In genomic region chr22:31075961-31076360, GRCh38 we compare ENCODE assay signal across 12 cellular contexts. TPM values are rescaled to one million over a fixed set of nuclear protein-coding genes. Genes with fewer than 3 reads are reported as not detected.
DNase-seq lines count a peak whose midpoint lies in the region; ATAC-seq and TF ChIP-seq lines count a peak whose summit lies in the region.
"Had no signal": no experiment of that assay in that cellular context is flagged by ENCODE, and none has a peak within 500 bp of the region (broad histone marks: within the 10 kb centered on the region; RNA-seq: fewer than 3 reads in every experiment).

No MANE protein-coding gene starts in this region.

- peak in 3 of 4 donors; percentile 56 to 63 (median 58) for DNase-seq in body of pancreas
- DNase-seq in heart right ventricle = peak; percentile 91 to 93
- DNase-seq in omental fat pad (ENCODE audit: low spot score) = no peak
- DNase-seq in SIG-M5 treated with dmso at 0.1 percent for 504 hours (lab: John Stamatoyannopoulos, UW; ENCODE audit: unreplicated experiment) = no peak
- no peak for DNase-seq in germinal center (ENCODE audit: low spot score)
- DNase-seq in caudate nucleus (lab: John Stamatoyannopoulos, UW) = no peak
- DNase-seq: activated naive CD8-positive, alpha-beta T cell treated with anti-CD3 and anti-CD28 coated beads, Interleukin-2, amount 10 ng/mL, durations not matched to agents 7 days and 5 days; effector memory CD4-positive, alpha-beta T cell; immature natural killer cell; PC-3; T1000 had no signal

- TF ChIP-seq POLR2A in body of pancreas (IDR thresholded peaks at IDR 0.05) = no peak

- H3K4me1 ChIP-seq in body of pancreas (peaks cover 24% of the 10 kb centered on the region), heart right ventricle (peaks cover 10 to 44% (median 18%) of the 10 kb centered on the region in 9 donors), urinary bladder (ENCODE audit: insufficient read depth) (no peaks in the 10 kb centered on the region)

- H3K4me3 ChIP-seq in body of pancreas (no peak overlapping the region), heart right ventricle (peak overlapping the region in 1 of 10 donors; percentile 14), urinary bladder (ENCODE audit: low read depth, low read length) (no peak overlapping the region)

- H3K9me3 ChIP-seq in body of pancreas = no peaks in the 10 kb centered on the region
- no peaks in the 10 kb centered on the region for H3K9me3 ChIP-seq in heart right ventricle

- H3K27me3 ChIP-seq in body of pancreas (no peaks in the 10 kb centered on the region), heart right ventricle (no peaks in the 10 kb centered on the region)

- H3K36me3 ChIP-seq in body of pancreas (replicated peaks in 1 of 2; ENCODE audit: insufficient read depth in 1 of 2, low read depth in 2 of 2) (no peaks in the 10 kb centered on the region), heart right ventricle (no peaks in the 10 kb centered on the region), urinary bladder (ENCODE audit: insufficient read depth) (no peaks in the 10 kb centered on the region)

- H3K27ac ChIP-seq in body of pancreas (peak overlapping the region in 1 of 4 donors; percentile 39), heart right ventricle (peak overlapping the region; percentile 24 to 92 (median 81)), urinary bladder (ENCODE audit: low read depth) (peak overlapping the region; percentile 80), caudate nucleus (ENCODE audit: low read depth, low read length) (no peak overlapping the region)

- intact Hi-C loops in body of pancreas (cut with DNase I) = no loop called here
- intact Hi-C loops in heart right ventricle (cut with DNase I) = no loop called here

- no peak for ATAC-seq in body of pancreas
- peak; percentile 83 to 94 (median 92) for ATAC-seq in heart right ventricle
- peak; percentile 46 for ATAC-seq in omental fat pad (ENCODE audit: low FRiP score)
- ATAC-seq: PC-3 had no signal

- 80 to 92% methylated on average over 14 to 15 of the region's 15 CpGs for WGBS in body of pancreas, 2 donors
- 34 to 56% methylated on average over 15 of the region's 15 CpGs for WGBS in heart right ventricle, 2 donors
- WGBS in urinary bladder = 21% methylated on average over 15 of the region's 15 CpGs

- no peak for TF ChIP-seq CTCF in body of pancreas (IDR thresholded peaks at IDR 0.05)
- TF ChIP-seq CTCF in heart right ventricle (IDR thresholded peaks at IDR 0.05) = no peak
- TF ChIP-seq CTCF in omental fat pad (IDR thresholded peaks at IDR 0.05) = no peak

RNA-seq across cellular contexts. Expression of gene SMTN, which starts 5.2 kb away (rescaled TPM):
- total RNA-seq in body of pancreas = 10 to 100 TPM; 35.5 to 50.1 TPM
- 100 to 1,000 TPM; 146 to 290 (median 204) TPM for total RNA-seq in heart right ventricle
- 100 to 1,000 TPM in 1 of 2 donors, 10 to 100 TPM in 1; 64.2 to 398 TPM for polyA plus RNA-seq in heart right ventricle
- 100 to 1,000 TPM in 1 of 4 donors, 10 to 100 TPM in 3; 29.2 to 116 (median 32.2) TPM for total RNA-seq in omental fat pad
- 149 TPM for total RNA-seq in urinary bladder
- 1,750 TPM for polyA plus RNA-seq in urinary bladder

RNA-seq across cellular contexts. Expression of gene SELENOM, which starts 31.4 kb away (rescaled TPM):
- total RNA-seq in body of pancreas = 100 to 1,000 TPM; 127 to 198 TPM
- total RNA-seq in heart right ventricle = 10 to 100 TPM; 21.5 to 73.9 (median 45.3) TPM
- 100 to 1,000 TPM; 122 to 134 TPM for polyA plus RNA-seq in heart right ventricle
- total RNA-seq in omental fat pad = 100 to 1,000 TPM; 162 to 346 (median 230) TPM
- total RNA-seq in urinary bladder = 113 TPM
- polyA plus RNA-seq in urinary bladder = 1,134 TPM

RNA-seq across cellular contexts. Expression of gene INPP5J, which starts 46.8 kb away (rescaled TPM):
- total RNA-seq in body of pancreas (10 to 100 TPM; 16.1 to 17.8 TPM), heart right ventricle (10 to 100 TPM; 15.2 to 31.7 (median 19.3) TPM), omental fat pad (under 1 TPM; 0.24 to 0.84 (median 0.42) TPM), urinary bladder (0.32 TPM)
- polyA plus RNA-seq in heart right ventricle (10 to 100 TPM in 1 of 2 donors, 1 to 10 TPM in 1; 7.9 to 14.0 TPM), urinary bladder (1.5 TPM)
- polyA plus RNA-seq: immature natural killer cell had no signal

Comparison
In these comparisons a context has a peak if more than half of its experiments do, and no peak if none do; other contexts are left out.
1. DNase-seq: peak in body of pancreas (3 of 4) and heart right ventricle (2 of 2); none in omental fat pad (single experiment), SIG-M5 treated with dmso at 0.1 percent for 504 hours (single experiment), germinal center (single experiment) and caudate nucleus (0 of 61).
2. RNA of gene INPP5J, which starts 46.8 kb away (total RNA-seq): 15.2 to 31.7 TPM in heart right ventricle and 16.1 to 17.8 TPM in body of pancreas; 0.24 to 0.84 TPM in omental fat pad and 0.32 TPM in urinary bladder (single experiment); every median in the first group is over 4 times any median in the second.